1 cellular context compared by ENCODE assay signal in the genomic region with DNA sequence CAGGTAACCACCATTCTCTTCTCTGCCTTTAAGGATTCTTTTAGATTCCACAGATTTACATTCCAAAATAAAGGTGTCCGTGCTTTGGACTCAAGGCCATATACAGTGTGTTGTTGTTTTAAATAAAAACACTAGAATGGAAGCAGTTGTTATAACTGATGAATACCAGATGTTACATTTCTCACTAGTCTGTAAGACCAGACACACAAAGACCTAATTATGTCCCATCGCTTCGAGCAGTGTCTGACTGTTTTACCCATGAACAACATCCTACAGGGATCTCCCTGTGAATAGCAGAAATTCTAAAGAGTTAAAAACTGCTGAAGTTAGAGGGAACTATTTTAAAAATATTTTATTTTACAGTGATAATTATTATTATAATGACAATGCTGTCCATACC.
TF ChIP-seq lines count a peak whose summit lies in the region.

No MANE protein-coding gene starts in this region.

TF ChIP-seq in GM23338, 12 proteins besides CTCF, POLR2A, EP300 and RAD21 (continued from another document):
- TF ChIP-seq, protein P1, sequence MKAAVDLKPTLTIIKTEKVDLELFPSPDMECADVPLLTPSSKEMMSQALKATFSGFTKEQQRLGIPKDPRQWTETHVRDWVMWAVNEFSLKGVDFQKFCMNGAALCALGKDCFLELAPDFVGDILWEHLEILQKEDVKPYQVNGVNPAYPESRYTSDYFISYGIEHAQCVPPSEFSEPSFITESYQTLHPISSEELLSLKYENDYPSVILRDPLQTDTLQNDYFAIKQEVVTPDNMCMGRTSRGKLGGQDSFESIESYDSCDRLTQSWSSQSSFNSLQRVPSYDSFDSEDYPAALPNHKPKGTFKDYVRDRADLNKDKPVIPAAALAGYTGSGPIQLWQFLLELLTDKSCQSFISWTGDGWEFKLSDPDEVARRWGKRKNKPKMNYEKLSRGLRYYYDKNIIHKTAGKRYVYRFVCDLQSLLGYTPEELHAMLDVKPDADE (IDR thresholded peaks at IDR 0.05), result no peak
- TF ChIP-seq POLR2AphosphoS5 (IDR thresholded peaks at IDR 0.05; ENCODE audit: low read depth), result no peak
- no peak for TF ChIP-seq STAT1 (IDR thresholded peaks at IDR 0.05; ENCODE audit: unreplicated experiment)
- no peak for TF ChIP-seq ZNF331 (CRISPR knock-in tag; IDR thresholded peaks at IDR 0.05; ENCODE audit: low read depth)
- no peak for TF ChIP-seq EZH2phosphoT487 (IDR thresholded peaks at IDR 0.05; ENCODE audit: unreplicated experiment)
- TF ChIP-seq, protein P2, sequence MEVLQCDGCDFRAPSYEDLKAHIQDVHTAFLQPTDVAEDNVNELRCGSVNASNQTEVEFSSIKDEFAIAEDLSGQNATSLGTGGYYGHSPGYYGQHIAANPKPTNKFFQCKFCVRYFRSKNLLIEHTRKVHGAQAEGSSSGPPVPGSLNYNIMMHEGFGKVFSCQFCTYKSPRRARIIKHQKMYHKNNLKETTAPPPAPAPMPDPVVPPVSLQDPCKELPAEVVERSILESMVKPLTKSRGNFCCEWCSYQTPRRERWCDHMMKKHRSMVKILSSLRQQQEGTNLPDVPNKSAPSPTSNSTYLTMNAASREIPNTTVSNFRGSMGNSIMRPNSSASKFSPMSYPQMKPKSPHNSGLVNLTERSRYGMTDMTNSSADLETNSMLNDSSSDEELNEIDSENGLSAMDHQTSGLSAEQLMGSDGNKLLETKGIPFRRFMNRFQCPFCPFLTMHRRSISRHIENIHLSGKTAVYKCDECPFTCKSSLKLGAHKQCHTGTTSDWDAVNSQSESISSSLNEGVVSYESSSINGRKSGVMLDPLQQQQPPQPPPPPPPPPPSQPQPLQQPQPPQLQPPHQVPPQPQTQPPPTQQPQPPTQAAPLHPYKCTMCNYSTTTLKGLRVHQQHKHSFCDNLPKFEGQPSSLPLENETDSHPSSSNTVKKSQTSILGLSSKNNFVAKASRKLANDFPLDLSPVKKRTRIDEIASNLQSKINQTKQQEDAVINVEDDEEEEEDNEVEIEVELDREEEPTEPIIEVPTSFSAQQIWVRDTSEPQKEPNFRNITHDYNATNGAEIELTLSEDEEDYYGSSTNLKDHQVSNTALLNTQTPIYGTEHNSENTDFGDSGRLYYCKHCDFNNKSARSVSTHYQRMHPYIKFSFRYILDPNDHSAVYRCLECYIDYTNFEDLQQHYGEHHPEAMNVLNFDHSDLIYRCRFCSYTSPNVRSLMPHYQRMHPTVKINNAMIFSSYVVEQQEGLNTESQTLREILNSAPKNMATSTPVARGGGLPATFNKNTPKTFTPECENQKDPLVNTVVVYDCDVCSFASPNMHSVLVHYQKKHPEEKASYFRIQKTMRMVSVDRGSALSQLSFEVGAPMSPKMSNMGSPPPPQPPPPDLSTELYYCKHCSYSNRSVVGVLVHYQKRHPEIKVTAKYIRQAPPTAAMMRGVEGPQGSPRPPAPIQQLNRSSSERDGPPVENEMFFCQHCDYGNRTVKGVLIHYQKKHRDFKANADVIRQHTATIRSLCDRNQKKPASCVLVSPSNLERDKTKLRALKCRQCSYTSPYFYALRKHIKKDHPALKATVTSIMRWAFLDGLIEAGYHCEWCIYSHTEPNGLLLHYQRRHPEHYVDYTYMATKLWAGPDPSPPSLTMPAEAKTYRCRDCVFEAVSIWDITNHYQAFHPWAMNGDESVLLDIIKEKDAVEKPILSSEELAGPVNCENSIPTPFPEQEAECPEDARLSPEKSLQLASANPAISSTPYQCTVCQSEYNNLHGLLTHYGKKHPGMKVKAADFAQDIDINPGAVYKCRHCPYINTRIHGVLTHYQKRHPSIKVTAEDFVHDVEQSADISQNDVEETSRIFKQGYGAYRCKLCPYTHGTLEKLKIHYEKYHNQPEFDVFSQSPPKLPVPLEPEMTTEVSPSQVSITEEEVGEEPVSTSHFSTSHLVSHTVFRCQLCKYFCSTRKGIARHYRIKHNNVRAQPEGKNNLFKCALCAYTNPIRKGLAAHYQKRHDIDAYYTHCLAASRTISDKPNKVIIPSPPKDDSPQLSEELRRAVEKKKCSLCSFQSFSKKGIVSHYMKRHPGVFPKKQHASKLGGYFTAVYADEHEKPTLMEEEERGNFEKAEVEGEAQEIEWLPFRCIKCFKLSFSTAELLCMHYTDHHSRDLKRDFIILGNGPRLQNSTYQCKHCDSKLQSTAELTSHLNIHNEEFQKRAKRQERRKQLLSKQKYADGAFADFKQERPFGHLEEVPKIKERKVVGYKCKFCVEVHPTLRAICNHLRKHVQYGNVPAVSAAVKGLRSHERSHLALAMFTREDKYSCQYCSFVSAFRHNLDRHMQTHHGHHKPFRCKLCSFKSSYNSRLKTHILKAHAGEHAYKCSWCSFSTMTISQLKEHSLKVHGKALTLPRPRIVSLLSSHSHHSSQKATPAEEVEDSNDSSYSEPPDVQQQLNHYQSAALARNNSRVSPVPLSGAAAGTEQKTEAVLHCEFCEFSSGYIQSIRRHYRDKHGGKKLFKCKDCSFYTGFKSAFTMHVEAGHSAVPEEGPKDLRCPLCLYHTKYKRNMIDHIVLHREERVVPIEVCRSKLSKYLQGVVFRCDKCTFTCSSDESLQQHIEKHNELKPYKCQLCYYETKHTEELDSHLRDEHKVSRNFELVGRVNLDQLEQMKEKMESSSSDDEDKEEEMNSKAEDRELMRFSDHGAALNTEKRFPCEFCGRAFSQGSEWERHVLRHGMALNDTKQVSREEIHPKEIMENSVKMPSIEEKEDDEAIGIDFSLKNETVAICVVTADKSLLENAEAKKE (CRISPR knock-in tag; IDR thresholded peaks at IDR 0.05), result no peak
- no peak for TF ChIP-seq ZNF114 (CRISPR knock-in tag; IDR thresholded peaks at IDR 0.05)
- TF ChIP-seq NANOG (IDR thresholded peaks at IDR 0.05; ENCODE audit: borderline replicate concordance), result no peak
